8 cellular contexts compared by ENCODE assay signal in the genomic region with DNA sequence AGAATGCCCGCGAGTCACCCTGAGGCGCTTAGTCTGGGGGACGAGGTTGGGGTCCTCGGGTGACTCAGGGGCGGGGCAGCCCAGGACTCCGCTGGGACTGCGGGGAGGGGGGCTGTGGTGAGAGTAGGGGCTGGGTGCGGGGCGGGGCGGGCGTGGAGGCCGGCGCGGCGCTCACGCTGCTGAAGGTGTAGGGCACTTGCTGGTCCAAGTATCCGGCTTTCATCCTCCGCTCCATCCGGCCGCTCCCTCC. TPM values are rescaled to one million over a fixed set of nuclear protein-coding genes. Genes with fewer than 3 reads are reported as not detected.
A peak's percentile ranks its signal among the peaks of the same experiment; 100 is the strongest.
DNase-seq lines count a peak whose midpoint lies in the region; ATAC-seq and TF ChIP-seq lines count a peak whose summit lies in the region.

No MANE protein-coding gene starts in this region.

- H3K9ac ChIP-seq in parathyroid adenoma, result peak overlapping the region; percentile 67

- H3K27me3 Mint-ChIP-seq in activated B cell treated with CpG ODN at 0.5 μM for 24 hours, result peaks cover 45% of the 10 kb centered on the region

- POLR2A ChIA-PET in AG04449 (lab: Yijun Ruan, JAX) (no interaction called here), HEK293 (lab: Yijun Ruan, JAX) (interaction anchor here (0.6 to 1.0 kb wide), 3 partner anchors 14 to 227 kb away, joined by 3 to 7 read pairs (median 4); no protein-coding TSS in a partner anchor), activated B cell treated with CpG ODN at 0.5 μM for 24 hours (lab: Charles Lee) (interaction anchor here (0.6 to 0.7 kb wide), 2 partner anchors 235 to 519 kb away, joined by 3 read pairs; no protein-coding TSS in a partner anchor)

- H3K4me3 Mint-ChIP-seq in activated B cell treated with CpG ODN at 0.5 μM for 24 hours, result peak overlapping the region; percentile 82

- CTCF ChIA-PET in AG04449 (lab: Yijun Ruan, JAX), result interaction anchor here (0.7 kb wide), 1 partner anchor 10 kb away, joined by 3 read pairs; no protein-coding TSS in a partner anchor
- CTCF ChIA-PET in HEK293 (lab: Yijun Ruan, JAX), result interaction anchor here (0.6 to 1.0 kb wide), 3 partner anchors 129 to 215 kb away, joined by 3 to 5 read pairs (median 3); no protein-coding TSS in a partner anchor
- CTCF ChIA-PET in activated B cell treated with CpG ODN at 0.5 μM for 24 hours (lab: Charles Lee), result no interaction called here

- no peaks in the 10 kb centered on the region for H3K36me3 Mint-ChIP-seq in activated B cell treated with CpG ODN at 0.5 μM for 24 hours (ENCODE audit: low read depth)

- H3K36me3 ChIP-seq in HEK293 (ENCODE audit: control insufficient read depth in 2 of 2, insufficient read depth in 1 of 2, low read length in 2 of 2) (no peaks in the 10 kb centered on the region), parathyroid adenoma (ENCODE audit: control insufficient read depth, insufficient read depth, low read length) (no peaks in the 10 kb centered on the region)

- H3K4me1 ChIP-seq in HEK293 (ENCODE audit: control insufficient read depth, insufficient read depth, low read length) (peaks cover 25% of the 10 kb centered on the region), parathyroid adenoma (no peaks in the 10 kb centered on the region)

- H3K9me3 ChIP-seq in HEK293 (ENCODE audit: control insufficient read depth, insufficient read depth, low read depth, low read length) (no peaks in the 10 kb centered on the region), parathyroid adenoma (ENCODE audit: control insufficient read depth, low read length) (no peaks in the 10 kb centered on the region)

- no peak overlapping the region for H3K27ac Mint-ChIP-seq in activated B cell treated with CpG ODN at 0.5 μM for 24 hours

- no peak for DNase-seq in AG04449 (ENCODE audit: low read depth, low spot score)
- peak; percentile 41 for DNase-seq in activated B cell treated with CpG ODN at 0.5 μM for 24 hours
- no peak for DNase-seq in fibroblast of mammary gland (ENCODE audit: low read depth)
- no peak for DNase-seq in NCI-H2171 treated with DMSO at 0.1 percent for 48 hours (lab: John Stamatoyannopoulos, UW)
- DNase-seq in SW 1271 (lab: John Stamatoyannopoulos, UW), result no peak
- DNase-seq in DMS114 treated with DMSO at 0.1 percent for 48 hours (lab: John Stamatoyannopoulos, UW; ENCODE audit: unreplicated experiment), result no peak

- peak overlapping the region; percentile 60 for H3K4me3 ChIP-seq in AG04449 (ENCODE audit: low read depth, low read length)
- H3K4me3 ChIP-seq in HEK293 (ENCODE audit: low read depth, low read length), result peak overlapping the region; percentile 32
- peak overlapping the region; percentile 71 for H3K4me3 ChIP-seq in fibroblast of mammary gland (ENCODE audit: control insufficient read depth, low read depth, low read length)
- peak overlapping the region; percentile 66 for H3K4me3 ChIP-seq in parathyroid adenoma (ENCODE audit: low read depth, low read length)

- no peak for TF ChIP-seq CTCF in AG04449 (IDR thresholded peaks at IDR 0.05; ENCODE audit: insufficient read depth, low read length, missing control alignments)
- TF ChIP-seq CTCF in HEK293 (tag by site-specific recombination; IDR thresholded peaks at IDR 0.05), result no peak
- TF ChIP-seq CTCF in activated B cell treated with CpG ODN at 0.5 μM for 24 hours (IDR thresholded peaks at IDR 0.05), result no peak
- TF ChIP-seq CTCF in fibroblast of mammary gland (conservative IDR thresholded peaks at IDR 0.05; ENCODE audit: control insufficient read depth, insufficient read depth, low read depth, low read length), result no peak
- no peak for TF ChIP-seq CTCF in parathyroid adenoma (IDR thresholded peaks at IDR 0.05)

- H3K4me1 Mint-ChIP-seq in activated B cell treated with CpG ODN at 0.5 μM for 24 hours, result peaks cover 20% of the 10 kb centered on the region

- ATAC-seq in activated B cell treated with CpG ODN at 0.5 μM for 24 hours (ENCODE audit: low read depth), result peak; percentile 12

- H3K9me3 Mint-ChIP-seq in activated B cell treated with CpG ODN at 0.5 μM for 24 hours, result no peaks in the 10 kb centered on the region

- H3K27me3 ChIP-seq in parathyroid adenoma (ENCODE audit: control insufficient read depth, insufficient read depth, low read length), result no peaks in the 10 kb centered on the region

- peak overlapping the region; percentile 98 for H2AFZ ChIP-seq in parathyroid adenoma

- intact Hi-C loops in activated B cell treated with CpG ODN at 0.5 μM for 24 hours (cut with micrococcal nuclease), result loop anchor here (1.0 kb wide), 1 partner anchor 62 kb away; a partner anchor contains a TSS

- H3K4me2 ChIP-seq in parathyroid adenoma (ENCODE audit: low read length), result peak overlapping the region; percentile 93

- H3K27ac ChIP-seq in HEK293 (ENCODE audit: extremely low read depth, low read depth, low read length) (peak overlapping the region; percentile 52; the same call in 1 of the 2 replicates), parathyroid adenoma (peak overlapping the region; percentile 73)

- H3K79me2 ChIP-seq in parathyroid adenoma, result no peaks in the 10 kb centered on the region

TF ChIP-seq in HEK293, 187 proteins besides CTCF, POLR2A, EP300 and RAD21:
- no peak for TF ChIP-seq ZBTB20 (tag by site-specific recombination; IDR thresholded peaks at IDR 0.05)
- TF ChIP-seq ZNF596 (tag by site-specific recombination; IDR thresholded peaks at IDR 0.05), result no peak
- TF ChIP-seq, protein P1, sequence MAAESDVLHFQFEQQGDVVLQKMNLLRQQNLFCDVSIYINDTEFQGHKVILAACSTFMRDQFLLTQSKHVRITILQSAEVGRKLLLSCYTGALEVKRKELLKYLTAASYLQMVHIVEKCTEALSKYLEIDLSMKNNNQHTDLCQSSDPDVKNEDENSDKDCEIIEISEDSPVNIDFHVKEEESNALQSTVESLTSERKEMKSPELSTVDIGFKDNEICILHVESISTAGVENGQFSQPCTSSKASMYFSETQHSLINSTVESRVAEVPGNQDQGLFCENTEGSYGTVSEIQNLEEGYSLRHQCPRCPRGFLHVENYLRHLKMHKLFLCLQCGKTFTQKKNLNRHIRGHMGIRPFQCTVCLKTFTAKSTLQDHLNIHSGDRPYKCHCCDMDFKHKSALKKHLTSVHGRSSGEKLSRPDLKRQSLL (tag by site-specific recombination; IDR thresholded peaks at IDR 0.05), result no peak

RNA-seq across cellular contexts. Expression of a gene that starts 0.8 kb away (rescaled TPM):
- 0.10 TPM in 1 of 2 replicates, not detected in the other for total RNA-seq in activated B cell treated with CpG ODN at 0.5 μM for 24 hours
